Comparison of ENCODE assay signal across 2 cellular contexts in the genomic region with DNA sequence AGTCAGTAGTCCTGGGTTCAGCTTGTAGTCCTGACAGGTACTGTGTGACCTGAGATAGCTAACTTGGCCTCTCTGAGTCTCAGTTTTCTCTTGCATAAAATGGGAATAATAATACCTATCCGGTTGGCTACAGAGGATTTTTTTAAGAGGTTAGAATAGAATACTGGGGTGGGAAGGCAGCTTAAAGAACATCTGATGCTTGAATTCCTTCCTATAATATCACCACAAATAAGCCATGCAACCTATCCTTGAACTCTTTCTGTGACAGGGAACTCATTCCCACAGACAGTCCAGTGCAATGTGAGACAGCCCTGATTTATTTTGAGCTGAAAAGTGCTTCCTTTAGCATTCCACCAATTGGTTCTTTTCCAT.
TF ChIP-seq lines count a peak whose summit lies in the region.

No MANE protein-coding gene starts in this region.

TF ChIP-seq in SK-N-SH, 30 proteins besides CTCF, POLR2A, EP300 and RAD21 (continued from another document):
- no peak for TF ChIP-seq ZBTB33 (IDR thresholded peaks at IDR 0.05; ENCODE audit: borderline replicate concordance, low read depth)
- no peak for TF ChIP-seq GABPA (IDR thresholded peaks at IDR 0.05; ENCODE audit: low read depth)
- no peak for TF ChIP-seq MEF2A (IDR thresholded peaks at IDR 0.05; ENCODE audit: borderline replicate concordance, low read depth)

TF ChIP-seq in SK-N-SH treated with all-trans-retinoic acid at 6 μM for 48 hours, 23 proteins besides CTCF, POLR2A, EP300 and RAD21 (continued from another document):
- TF ChIP-seq CREB5 (CRISPR knock-in tag; IDR thresholded peaks at IDR 0.05; ENCODE audit: low read depth) (no peak), BACH2 (CRISPR knock-in tag; IDR thresholded peaks at IDR 0.05; ENCODE audit: borderline replicate concordance) (no peak), RARB (CRISPR knock-in tag; IDR thresholded peaks at IDR 0.05) (no peak), TSHZ2 (CRISPR knock-in tag; IDR thresholded peaks at IDR 0.05) (no peak), ZNF70 (CRISPR knock-in tag; IDR thresholded peaks at IDR 0.05) (no peak), ZNF8 (CRISPR knock-in tag; IDR thresholded peaks at IDR 0.05) (no peak), GLIS3 (CRISPR knock-in tag; IDR thresholded peaks at IDR 0.05) (no peak), SNAI2 (CRISPR knock-in tag; IDR thresholded peaks at IDR 0.05) (no peak), ZC3H10 (CRISPR knock-in tag; IDR thresholded peaks at IDR 0.05) (no peak), TCF4 (CRISPR knock-in tag; IDR thresholded peaks at IDR 0.05; ENCODE audit: borderline replicate concordance) (no peak), PPARA (CRISPR knock-in tag; IDR thresholded peaks at IDR 0.05; ENCODE audit: borderline replicate concordance) (no peak)
TF ChIP-seq in SK-N-SH treated with all-trans-retinoic acid at 6 μM for 48 hours: peak in this region for 0.
